In the genomic region with DNA sequence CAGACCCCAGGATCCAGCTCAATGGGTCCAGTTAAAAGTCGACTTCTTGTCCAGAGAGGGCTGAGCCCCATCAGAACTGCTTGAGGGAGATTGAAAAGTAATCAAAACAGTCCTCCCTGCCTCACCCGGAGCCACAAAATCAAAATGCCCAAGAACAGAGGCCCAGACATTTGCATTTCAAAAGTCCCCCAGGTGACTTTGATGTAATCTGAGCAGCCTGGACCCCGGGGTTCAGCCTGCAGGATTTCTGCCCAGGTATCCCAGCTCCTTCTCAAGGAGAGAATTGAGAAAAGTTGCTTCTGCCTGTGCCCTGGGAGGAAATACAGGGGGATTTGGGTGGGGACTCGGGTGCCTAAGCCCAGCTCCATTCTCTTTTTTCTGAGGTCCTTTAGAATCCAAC, we compare ENCODE assay signal across 1 cellular context.
TF ChIP-seq lines count a peak whose summit lies in the region.

No MANE protein-coding gene starts in this region.

TF ChIP-seq in GM23338, 12 proteins besides CTCF, POLR2A, EP300 and RAD21 (continued from another document):
- TF ChIP-seq, protein P1, sequence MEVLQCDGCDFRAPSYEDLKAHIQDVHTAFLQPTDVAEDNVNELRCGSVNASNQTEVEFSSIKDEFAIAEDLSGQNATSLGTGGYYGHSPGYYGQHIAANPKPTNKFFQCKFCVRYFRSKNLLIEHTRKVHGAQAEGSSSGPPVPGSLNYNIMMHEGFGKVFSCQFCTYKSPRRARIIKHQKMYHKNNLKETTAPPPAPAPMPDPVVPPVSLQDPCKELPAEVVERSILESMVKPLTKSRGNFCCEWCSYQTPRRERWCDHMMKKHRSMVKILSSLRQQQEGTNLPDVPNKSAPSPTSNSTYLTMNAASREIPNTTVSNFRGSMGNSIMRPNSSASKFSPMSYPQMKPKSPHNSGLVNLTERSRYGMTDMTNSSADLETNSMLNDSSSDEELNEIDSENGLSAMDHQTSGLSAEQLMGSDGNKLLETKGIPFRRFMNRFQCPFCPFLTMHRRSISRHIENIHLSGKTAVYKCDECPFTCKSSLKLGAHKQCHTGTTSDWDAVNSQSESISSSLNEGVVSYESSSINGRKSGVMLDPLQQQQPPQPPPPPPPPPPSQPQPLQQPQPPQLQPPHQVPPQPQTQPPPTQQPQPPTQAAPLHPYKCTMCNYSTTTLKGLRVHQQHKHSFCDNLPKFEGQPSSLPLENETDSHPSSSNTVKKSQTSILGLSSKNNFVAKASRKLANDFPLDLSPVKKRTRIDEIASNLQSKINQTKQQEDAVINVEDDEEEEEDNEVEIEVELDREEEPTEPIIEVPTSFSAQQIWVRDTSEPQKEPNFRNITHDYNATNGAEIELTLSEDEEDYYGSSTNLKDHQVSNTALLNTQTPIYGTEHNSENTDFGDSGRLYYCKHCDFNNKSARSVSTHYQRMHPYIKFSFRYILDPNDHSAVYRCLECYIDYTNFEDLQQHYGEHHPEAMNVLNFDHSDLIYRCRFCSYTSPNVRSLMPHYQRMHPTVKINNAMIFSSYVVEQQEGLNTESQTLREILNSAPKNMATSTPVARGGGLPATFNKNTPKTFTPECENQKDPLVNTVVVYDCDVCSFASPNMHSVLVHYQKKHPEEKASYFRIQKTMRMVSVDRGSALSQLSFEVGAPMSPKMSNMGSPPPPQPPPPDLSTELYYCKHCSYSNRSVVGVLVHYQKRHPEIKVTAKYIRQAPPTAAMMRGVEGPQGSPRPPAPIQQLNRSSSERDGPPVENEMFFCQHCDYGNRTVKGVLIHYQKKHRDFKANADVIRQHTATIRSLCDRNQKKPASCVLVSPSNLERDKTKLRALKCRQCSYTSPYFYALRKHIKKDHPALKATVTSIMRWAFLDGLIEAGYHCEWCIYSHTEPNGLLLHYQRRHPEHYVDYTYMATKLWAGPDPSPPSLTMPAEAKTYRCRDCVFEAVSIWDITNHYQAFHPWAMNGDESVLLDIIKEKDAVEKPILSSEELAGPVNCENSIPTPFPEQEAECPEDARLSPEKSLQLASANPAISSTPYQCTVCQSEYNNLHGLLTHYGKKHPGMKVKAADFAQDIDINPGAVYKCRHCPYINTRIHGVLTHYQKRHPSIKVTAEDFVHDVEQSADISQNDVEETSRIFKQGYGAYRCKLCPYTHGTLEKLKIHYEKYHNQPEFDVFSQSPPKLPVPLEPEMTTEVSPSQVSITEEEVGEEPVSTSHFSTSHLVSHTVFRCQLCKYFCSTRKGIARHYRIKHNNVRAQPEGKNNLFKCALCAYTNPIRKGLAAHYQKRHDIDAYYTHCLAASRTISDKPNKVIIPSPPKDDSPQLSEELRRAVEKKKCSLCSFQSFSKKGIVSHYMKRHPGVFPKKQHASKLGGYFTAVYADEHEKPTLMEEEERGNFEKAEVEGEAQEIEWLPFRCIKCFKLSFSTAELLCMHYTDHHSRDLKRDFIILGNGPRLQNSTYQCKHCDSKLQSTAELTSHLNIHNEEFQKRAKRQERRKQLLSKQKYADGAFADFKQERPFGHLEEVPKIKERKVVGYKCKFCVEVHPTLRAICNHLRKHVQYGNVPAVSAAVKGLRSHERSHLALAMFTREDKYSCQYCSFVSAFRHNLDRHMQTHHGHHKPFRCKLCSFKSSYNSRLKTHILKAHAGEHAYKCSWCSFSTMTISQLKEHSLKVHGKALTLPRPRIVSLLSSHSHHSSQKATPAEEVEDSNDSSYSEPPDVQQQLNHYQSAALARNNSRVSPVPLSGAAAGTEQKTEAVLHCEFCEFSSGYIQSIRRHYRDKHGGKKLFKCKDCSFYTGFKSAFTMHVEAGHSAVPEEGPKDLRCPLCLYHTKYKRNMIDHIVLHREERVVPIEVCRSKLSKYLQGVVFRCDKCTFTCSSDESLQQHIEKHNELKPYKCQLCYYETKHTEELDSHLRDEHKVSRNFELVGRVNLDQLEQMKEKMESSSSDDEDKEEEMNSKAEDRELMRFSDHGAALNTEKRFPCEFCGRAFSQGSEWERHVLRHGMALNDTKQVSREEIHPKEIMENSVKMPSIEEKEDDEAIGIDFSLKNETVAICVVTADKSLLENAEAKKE (CRISPR knock-in tag; IDR thresholded peaks at IDR 0.05): no peak
- TF ChIP-seq, protein P2, sequence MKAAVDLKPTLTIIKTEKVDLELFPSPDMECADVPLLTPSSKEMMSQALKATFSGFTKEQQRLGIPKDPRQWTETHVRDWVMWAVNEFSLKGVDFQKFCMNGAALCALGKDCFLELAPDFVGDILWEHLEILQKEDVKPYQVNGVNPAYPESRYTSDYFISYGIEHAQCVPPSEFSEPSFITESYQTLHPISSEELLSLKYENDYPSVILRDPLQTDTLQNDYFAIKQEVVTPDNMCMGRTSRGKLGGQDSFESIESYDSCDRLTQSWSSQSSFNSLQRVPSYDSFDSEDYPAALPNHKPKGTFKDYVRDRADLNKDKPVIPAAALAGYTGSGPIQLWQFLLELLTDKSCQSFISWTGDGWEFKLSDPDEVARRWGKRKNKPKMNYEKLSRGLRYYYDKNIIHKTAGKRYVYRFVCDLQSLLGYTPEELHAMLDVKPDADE (IDR thresholded peaks at IDR 0.05): no peak
